In genomic region chr6:34652263-34652662, GRCh38 we compare ENCODE assay signal across 24 cellular contexts.
"Had no signal": no experiment of that assay in that cellular context is flagged by ENCODE, and none has a peak within 500 bp of the region (broad histone marks: within the 10 kb centered on the region; RNA-seq: fewer than 3 reads in every experiment).

No MANE protein-coding gene starts in this region.

- H3K27ac ChIP-seq: breast epithelium, foreskin keratinocyte, skin epidermis, vagina had no signal

- ATAC-seq: activated T-helper 17 cell treated with anti-CD3 and anti-CD28 coated beads, Interleukin-2, amount 50 U/mL, for 72 hours; esophagus mucosa; foreskin keratinocyte; heart right ventricle; left lung; sciatic nerve had no signal

- H3K27ac Mint-ChIP-seq: activated naive CD4-positive, alpha-beta T cell treated with anti-CD3 and anti-CD28 coated beads, Interleukin-2, amount 50 U/mL, for 24 hours; activated T-helper 17 cell treated with anti-CD3 and anti-CD28 coated beads, Interleukin-2, amount 50 U/mL, for 72 hours; dendritic cell treated with granulocyte-macrophage colony-stimulating factor and Interleukin-4, amounts not matched to agents 40 ng/mL and 50 ng/mL, for 4 days; endodermal cell; nephron; stimulated activated naive CD8-positive, alpha-beta T cell treated with anti-CD3 and anti-CD28 coated beads, Interleukin-15, Interleukin-2, amounts not matched to agents 100 ng/mL and 50 ng/mL, for 24 hours had no signal

- H3K9me3 Mint-ChIP-seq: activated naive CD4-positive, alpha-beta T cell treated with anti-CD3 and anti-CD28 coated beads, Interleukin-2, amount 50 U/mL, for 24 hours; activated T-helper 17 cell treated with anti-CD3 and anti-CD28 coated beads, Interleukin-2, amount 50 U/mL, for 72 hours; dendritic cell treated with granulocyte-macrophage colony-stimulating factor and Interleukin-4, amounts not matched to agents 40 ng/mL and 50 ng/mL, for 4 days; endodermal cell; nephron; stimulated activated naive CD8-positive, alpha-beta T cell treated with anti-CD3 and anti-CD28 coated beads, Interleukin-15, Interleukin-2, amounts not matched to agents 100 ng/mL and 50 ng/mL, for 24 hours had no signal

- H3K27me3 ChIP-seq: breast epithelium, foreskin keratinocyte, heart right ventricle, left lung, upper lobe of left lung, vagina had no signal

- H3K36me3 ChIP-seq: breast epithelium had no signal

- H3K27me3 Mint-ChIP-seq: activated naive CD4-positive, alpha-beta T cell treated with anti-CD3 and anti-CD28 coated beads, Interleukin-2, amount 50 U/mL, for 24 hours; activated T-helper 17 cell treated with anti-CD3 and anti-CD28 coated beads, Interleukin-2, amount 50 U/mL, for 72 hours; dendritic cell treated with granulocyte-macrophage colony-stimulating factor and Interleukin-4, amounts not matched to agents 40 ng/mL and 50 ng/mL, for 4 days; stimulated activated naive CD8-positive, alpha-beta T cell treated with anti-CD3 and anti-CD28 coated beads, Interleukin-15, Interleukin-2, amounts not matched to agents 100 ng/mL and 50 ng/mL, for 24 hours had no signal

- H3K9me3 ChIP-seq: breast epithelium, heart right ventricle, left lung, upper lobe of left lung, vagina had no signal

- H3K4me3 Mint-ChIP-seq: activated naive CD4-positive, alpha-beta T cell treated with anti-CD3 and anti-CD28 coated beads, Interleukin-2, amount 50 U/mL, for 24 hours; activated T-helper 17 cell treated with anti-CD3 and anti-CD28 coated beads, Interleukin-2, amount 50 U/mL, for 72 hours; dendritic cell treated with granulocyte-macrophage colony-stimulating factor and Interleukin-4, amounts not matched to agents 40 ng/mL and 50 ng/mL, for 4 days; endodermal cell; nephron; stimulated activated naive CD8-positive, alpha-beta T cell treated with anti-CD3 and anti-CD28 coated beads, Interleukin-15, Interleukin-2, amounts not matched to agents 100 ng/mL and 50 ng/mL, for 24 hours had no signal

- H3K4me3 ChIP-seq: breast epithelium, heart right ventricle, left lung, skin epidermis, upper lobe of left lung, vagina had no signal

- DNase-seq: activated CD4-positive, alpha-beta T cell treated with anti-CD3 and anti-CD28 coated beads for 4 hours; activated CD4-positive, alpha-beta T cell treated with anti-CD3 and anti-CD28 coated beads, Interleukin-2, amount 50 U/mL, for 4 hours; activated CD8-positive, alpha-beta memory T cell treated with anti-CD3 and anti-CD28 coated beads for 24 hours; central memory CD4-positive, alpha-beta T cell; endodermal cell; foreskin keratinocyte; heart right ventricle; left lung; posterior cingulate gyrus; stimulated activated CD4-positive, alpha-beta T cell treated with anti-CD3 and anti-CD28 coated beads, Interleukin-12 subunit alpha, Interleukin-12 subunit beta, amount 100 ng/mL, for 4 hours; stimulated activated CD4-positive, alpha-beta T cell treated with anti-CD3 and anti-CD28 coated beads, Interleukin-4, amount 100 ng/mL, for 1 hour; substantia nigra; T-helper 1 cell; upper lobe of left lung had no signal
